9 cellular contexts compared by ENCODE assay signal in genomic region chrX:46461653-46462191, GRCh38.
DNase-seq lines count a peak whose midpoint lies in the region; ATAC-seq lines count a peak whose summit lies in the region.
"Had no signal": no experiment of that assay in that cellular context is flagged by ENCODE, and none has a peak within 500 bp of the region (broad histone marks: within the 10 kb centered on the region; RNA-seq: fewer than 3 reads in every experiment).

No MANE protein-coding gene starts in this region.

- peaks cover 23% of the 10 kb centered on the region for H3K36me3 ChIP-seq in mesodermal cell (ENCODE audit: control insufficient read depth, insufficient read depth, low read length)

- no peaks in the 10 kb centered on the region for H3K27me3 Mint-ChIP-seq in IgD-negative memory B cell

- H3K4me1 Mint-ChIP-seq in IgD-negative memory B cell, result peaks cover 5 to 15% (median 9%) of the 10 kb centered on the region in 3 donors

- peaks cover 2% of the 10 kb centered on the region for H3K36me3 Mint-ChIP-seq in IgD-negative memory B cell

- ATAC-seq in GM18907 (IDR thresholded peaks at IDR 0.05; ENCODE audit: unreplicated experiment), result peak; percentile 95
- peak; percentile 94 for ATAC-seq in GM21825 (IDR thresholded peaks at IDR 0.05; ENCODE audit: unreplicated experiment)
- ATAC-seq: Panc1 had no signal

- no CpG with 5 or more reads among the region's 2 CpGs for WGBS in mesodermal cell (ENCODE audit: insufficient coverage in 2 of 2), 2 experiments

- no peaks in the 10 kb centered on the region for H3K4me1 ChIP-seq in mesodermal cell (ENCODE audit: control insufficient read depth, insufficient read depth, low read length, poor library complexity, severe bottlenecking)

- DNase-seq in glomerular visceral epithelial cell (ENCODE audit: extremely low spot score), result no peak
- DNase-seq in HCEC 1CT, result no peak
- no peak for DNase-seq in caudate nucleus (lab: John Stamatoyannopoulos, UW)
- DNase-seq: small intestine had no signal

- peak overlapping the region; percentile 1 to 73 (median 48) for H3K27ac Mint-ChIP-seq in IgD-negative memory B cell

- H3K4me3 ChIP-seq in mesodermal cell (ENCODE audit: extremely low read depth, insufficient read depth, low read length, poor library complexity, severe bottlenecking), result no peak overlapping the region

- H3K4me3 Mint-ChIP-seq in IgD-negative memory B cell, result peak overlapping the region in 2 of 4 donors; percentile 30 to 59

- H3K9me3 Mint-ChIP-seq in IgD-negative memory B cell, result no peaks in the 10 kb centered on the region

- H3K27ac ChIP-seq in mesodermal cell (ENCODE audit: low read depth, low read length, severe bottlenecking), result peak overlapping the region; percentile 29
- H3K27ac ChIP-seq in caudate nucleus (ENCODE audit: low read depth, low read length), result no peak overlapping the region

- H3K9me3 ChIP-seq in mesodermal cell (ENCODE audit: control insufficient read depth, low read length), result no peaks in the 10 kb centered on the region
